In genomic region chr2:10124538-10125045, GRCh38 we compare ENCODE assay signal across 8 cellular contexts. TPM values are rescaled to one million over a fixed set of nuclear protein-coding genes. Genes with fewer than 3 reads are reported as not detected.
DNase-seq lines count a peak whose midpoint lies in the region; ATAC-seq and TF ChIP-seq lines count a peak whose summit lies in the region.

No MANE protein-coding gene starts in this region.

- no peak for ATAC-seq in activated T-helper 17 cell treated with anti-CD3 and anti-CD28 coated beads, Interleukin-2, amount 50 U/mL, for 72 hours (replicated peaks)
- ATAC-seq in GM19351 (IDR thresholded peaks at IDR 0.05; ENCODE audit: unreplicated experiment), result no peak

- H3K4me1 Mint-ChIP-seq in Calu3 (ENCODE audit: low read depth, unreplicated experiment), result peaks cover 38% of the 10 kb centered on the region
- H3K4me1 Mint-ChIP-seq in activated T-helper 17 cell treated with anti-CD3 and anti-CD28 coated beads, Interleukin-2, amount 50 U/mL, for 72 hours, result peaks cover 24% of the 10 kb centered on the region

- no TSS peak for BruUV-seq in Calu3 (replicated peaks; lab: Mats Ljungman, UMichigan)

- TF ChIP-seq CTCF in Calu3 (IDR thresholded peaks at IDR 0.05; ENCODE audit: unreplicated experiment) (peak; percentile 42), HL-60 (IDR thresholded peaks at IDR 0.05; ENCODE audit: insufficient read depth, low read length) (no peak)

- H3K4me3 ChIP-seq in HL-60 (replicated peaks; ENCODE audit: insufficient read depth, low read length), result peak overlapping the region; percentile 63
- H3K4me3 ChIP-seq in skeletal muscle cell (ENCODE audit: low read depth, low read length), result peak overlapping the region; percentile 27

- H3K27me3 ChIP-seq in HL-60 (ENCODE audit: insufficient read depth, poor library complexity, severe bottlenecking), result no peaks in the 10 kb centered on the region

- H3K36me3 Mint-ChIP-seq in Calu3 (ENCODE audit: insufficient read depth, unreplicated experiment), result peaks cover 78% of the 10 kb centered on the region
- peaks cover 94% of the 10 kb centered on the region for H3K36me3 Mint-ChIP-seq in activated T-helper 17 cell treated with anti-CD3 and anti-CD28 coated beads, Interleukin-2, amount 50 U/mL, for 72 hours (ENCODE audit: low read depth)

- H3K9me3 Mint-ChIP-seq in Calu3 (ENCODE audit: low read depth, unreplicated experiment), result no peaks in the 10 kb centered on the region
- no peaks in the 10 kb centered on the region for H3K9me3 Mint-ChIP-seq in activated T-helper 17 cell treated with anti-CD3 and anti-CD28 coated beads, Interleukin-2, amount 50 U/mL, for 72 hours

- CTCF ChIA-PET in Calu3 (lab: Charles Lee), result interaction anchor here (0.8 to 3.9 kb wide), 5 partner anchors 29 to 311 kb away, joined by 3 to 35 read pairs (median 18); no protein-coding TSS in a partner anchor

- H3K27me3 Mint-ChIP-seq in Calu3 (ENCODE audit: unreplicated experiment), result no peaks in the 10 kb centered on the region
- no peaks in the 10 kb centered on the region for H3K27me3 Mint-ChIP-seq in activated T-helper 17 cell treated with anti-CD3 and anti-CD28 coated beads, Interleukin-2, amount 50 U/mL, for 72 hours

- intact Hi-C loops in Calu3 (cut with micrococcal nuclease; ENCODE audit: unreplicated experiment), result loop anchor here (1.0 to 5.0 kb wide), 2 partner anchors 283 to 311 kb away; no protein-coding TSS in a partner anchor

- peak overlapping the region; percentile 98 for H3K27ac ChIP-seq in HL-60 (replicated peaks)

- peak overlapping the region; percentile 84 for H3K27ac Mint-ChIP-seq in Calu3 (ENCODE audit: unreplicated experiment)
- H3K27ac Mint-ChIP-seq in activated T-helper 17 cell treated with anti-CD3 and anti-CD28 coated beads, Interleukin-2, amount 50 U/mL, for 72 hours, result peak overlapping the region; percentile 96

- peak; percentile 58 for DNase-seq in Calu3
- DNase-seq in HL-60 (ENCODE audit: low read depth in 1 of 2, low spot score in 1 of 2), result peak in 1 of 2 experiments; percentile 72
- peak; percentile 62 for DNase-seq in NCI-H774 (lab: John Stamatoyannopoulos, UW)
- peak; percentile 58 for DNase-seq in glomerular endothelial cell (ENCODE audit: extremely low read depth, low read depth, low spot score)
- peak; percentile 45 for DNase-seq in skeletal muscle cell (ENCODE audit: low read depth)
- no peak for DNase-seq in mesenteric fat pad (ENCODE audit: low spot score)

- H3K4me3 Mint-ChIP-seq in Calu3 (ENCODE audit: low read depth, unreplicated experiment), result peak overlapping the region; percentile 88
- H3K4me3 Mint-ChIP-seq in activated T-helper 17 cell treated with anti-CD3 and anti-CD28 coated beads, Interleukin-2, amount 50 U/mL, for 72 hours, result peak overlapping the region; percentile 100

RNA-seq across cellular contexts. Expression of gene RRM2, which starts 2.1 kb away (rescaled TPM):
- total RNA-seq in Calu3 (2022) (154 and 168 TPM in 2 replicates), glomerular endothelial cell (21.4 and 26.1 TPM in 2 replicates), mesenteric fat pad (0.22 TPM)
- 100 to 1,000 TPM; 515 to 567 TPM for total RNA-seq in activated T-helper 17 cell treated with anti-CD3 and anti-CD28 coated beads, Interleukin-2, amount 50 U/mL, for 72 hours

RNA-seq across cellular contexts. Expression of gene CYS1, which starts 44.4 kb away (rescaled TPM):
- total RNA-seq in Calu3 (2022) (4.8 and 10.0 TPM in 2 replicates), glomerular endothelial cell (0.12 and 1.1 TPM in 2 replicates), mesenteric fat pad (0.80 TPM)
- under 1 TPM in 1 of 2 donors, not detected in 1; 0.09 TPM for total RNA-seq in activated T-helper 17 cell treated with anti-CD3 and anti-CD28 coated beads, Interleukin-2, amount 50 U/mL, for 72 hours

Comparison
In these comparisons a context has a peak if more than half of its experiments do, and no peak if none do; other contexts are left out.
1. RNA of gene RRM2, which starts 2.1 kb away (total RNA-seq): 515 to 567 TPM in activated T-helper 17 cell treated with anti-CD3 and anti-CD28 coated beads, Interleukin-2, amount 50 U/mL, for 72 hours, 154 to 168 TPM in Calu3 and 21.4 to 26.1 TPM in glomerular endothelial cell; 0.22 TPM in mesenteric fat pad (single experiment); every median in the first group is over 10 times any median in the second.